Comparison of ENCODE assay signal across 10 cellular contexts in the genomic region with DNA sequence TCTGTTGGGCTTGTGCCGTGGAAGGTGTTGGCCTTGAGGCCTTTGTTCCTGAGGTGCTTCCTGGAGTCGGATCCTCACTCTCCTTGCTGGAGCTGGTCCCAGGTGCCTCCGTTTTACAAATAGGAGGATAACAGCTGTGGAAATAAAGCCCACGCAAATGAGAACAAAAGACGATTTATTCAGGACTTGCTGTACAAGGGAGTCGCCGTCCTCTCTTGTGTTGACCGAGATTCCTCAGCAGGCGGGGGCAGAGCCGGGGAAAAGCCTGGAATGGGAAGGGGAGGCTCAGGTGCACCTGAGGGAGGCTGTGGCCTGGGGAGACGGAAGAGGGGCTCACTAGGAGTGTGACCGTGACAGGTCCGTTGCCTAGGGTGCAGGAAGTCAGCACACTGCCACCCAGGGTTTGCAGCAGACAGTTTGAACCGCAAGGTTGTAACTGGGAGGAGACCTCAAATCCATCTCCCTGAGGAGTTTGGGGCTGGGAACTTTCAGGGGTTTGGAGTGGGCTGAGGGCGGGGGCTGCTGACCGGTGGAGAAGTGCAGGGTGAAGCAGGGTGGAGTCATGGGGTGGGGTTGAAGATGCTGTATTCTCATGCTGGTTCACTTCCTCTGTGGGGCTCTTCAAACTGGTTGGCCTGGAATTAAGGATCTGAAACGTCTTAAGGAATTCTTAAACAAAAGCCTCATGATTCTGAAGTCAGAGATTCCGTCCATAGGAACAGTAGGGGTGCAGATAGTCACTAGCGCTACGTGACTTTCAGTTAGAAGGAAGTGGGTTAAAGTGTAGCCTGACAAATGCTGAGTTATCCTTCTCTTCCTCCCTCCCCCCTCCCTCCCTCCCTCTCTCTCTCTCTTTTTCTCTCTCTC. TPM values are rescaled to one million over a fixed set of nuclear protein-coding genes. Genes with fewer than 3 reads are reported as not detected.
DNase-seq lines count a peak whose midpoint lies in the region; FAIRE-seq and TF ChIP-seq lines count a peak whose summit lies in the region.
"Had no signal": no experiment of that assay in that cellular context is flagged by ENCODE, and none has a peak within 500 bp of the region (broad histone marks: within the 10 kb centered on the region; RNA-seq: fewer than 3 reads in every experiment).

No MANE protein-coding gene starts in this region.

- H3K27me3 Mint-ChIP-seq in activated naive CD4-positive, alpha-beta T cell treated with anti-CD3 and anti-CD28 coated beads, Interleukin-2, amount 50 U/mL, for 24 hours = no peaks in the 10 kb centered on the region
- no peaks in the 10 kb centered on the region for H3K27me3 Mint-ChIP-seq in T-helper 1 cell treated with Interleukin-12 subunit alpha and Interleukin-12 subunit beta and Interleukin-4 antibody, amounts not matched to agents 30 μg/mL and 1 μg/mL, for 36 hours (ENCODE audit: low read depth)

- no peak overlapping the region for H3K27ac Mint-ChIP-seq in activated naive CD4-positive, alpha-beta T cell treated with anti-CD3 and anti-CD28 coated beads, Interleukin-2, amount 50 U/mL, for 24 hours
- peak overlapping the region; percentile 96 for H3K27ac Mint-ChIP-seq in T-helper 1 cell treated with Interleukin-12 subunit alpha and Interleukin-12 subunit beta and Interleukin-4 antibody, amounts not matched to agents 30 μg/mL and 1 μg/mL, for 36 hours

- H3K27ac ChIP-seq in esophagus squamous epithelium = peak overlapping the region; percentile 77 to 99 (median 90)

- no peaks in the 10 kb centered on the region for H3K36me3 Mint-ChIP-seq in activated naive CD4-positive, alpha-beta T cell treated with anti-CD3 and anti-CD28 coated beads, Interleukin-2, amount 50 U/mL, for 24 hours
- peaks cover 16% of the 10 kb centered on the region for H3K36me3 Mint-ChIP-seq in T-helper 1 cell treated with Interleukin-12 subunit alpha and Interleukin-12 subunit beta and Interleukin-4 antibody, amounts not matched to agents 30 μg/mL and 1 μg/mL, for 36 hours (ENCODE audit: low read depth)

- H3K36me3 ChIP-seq in esophagus squamous epithelium = peaks cover 0 to 16% (median 0%) of the 10 kb centered on the region in 3 donors

- TF ChIP-seq POLR2A in esophagus squamous epithelium (IDR thresholded peaks at IDR 0.05) = no peak

- FAIRE-seq in urothelium cell line (lab: Jason Lieb, UNC) = no peak

- intact Hi-C loops in esophagus squamous epithelium (cut with DNase I) = no loop called here

- 32 to 50% methylated on average over 10 to 19 of the region's 20 CpGs for WGBS in esophagus squamous epithelium, 2 donors

- TF ChIP-seq CTCF in esophagus squamous epithelium (IDR thresholded peaks at IDR 0.05) = no peak

- DNase-seq in activated naive CD4-positive, alpha-beta T cell treated with anti-CD3 and anti-CD28 coated beads, Interleukin-2, amount 50 U/mL, for 16 hours = no peak
- DNase-seq in esophagus squamous epithelium (lab: John Stamatoyannopoulos, UW) (no peak), urothelium cell line (ENCODE audit: low spot score) (peak; percentile 9), ecto neural progenitor cell (ENCODE audit: low spot score) (no peak), NCI-H82 (lab: John Stamatoyannopoulos, UW) (no peak), retina (no peak)
- DNase-seq: BE2C; effector memory CD4-positive, alpha-beta T cell had no signal

- H3K27me3 ChIP-seq in esophagus squamous epithelium = no peaks in the 10 kb centered on the region
- H3K27me3 ChIP-seq: BE2C had no signal

- H3K4me3 Mint-ChIP-seq in activated naive CD4-positive, alpha-beta T cell treated with anti-CD3 and anti-CD28 coated beads, Interleukin-2, amount 50 U/mL, for 24 hours = peak overlapping the region; percentile 33
- peak overlapping the region; percentile 75 for H3K4me3 Mint-ChIP-seq in T-helper 1 cell treated with Interleukin-12 subunit alpha and Interleukin-12 subunit beta and Interleukin-4 antibody, amounts not matched to agents 30 μg/mL and 1 μg/mL, for 36 hours

- H3K4me1 Mint-ChIP-seq in activated naive CD4-positive, alpha-beta T cell treated with anti-CD3 and anti-CD28 coated beads, Interleukin-2, amount 50 U/mL, for 24 hours = peaks cover 42% of the 10 kb centered on the region
- H3K4me1 Mint-ChIP-seq in T-helper 1 cell treated with Interleukin-12 subunit alpha and Interleukin-12 subunit beta and Interleukin-4 antibody, amounts not matched to agents 30 μg/mL and 1 μg/mL, for 36 hours (ENCODE audit: low read depth) = peaks cover 51% of the 10 kb centered on the region

- H3K9me3 Mint-ChIP-seq in activated naive CD4-positive, alpha-beta T cell treated with anti-CD3 and anti-CD28 coated beads, Interleukin-2, amount 50 U/mL, for 24 hours = no peaks in the 10 kb centered on the region
- H3K9me3 Mint-ChIP-seq in T-helper 1 cell treated with Interleukin-12 subunit alpha and Interleukin-12 subunit beta and Interleukin-4 antibody, amounts not matched to agents 30 μg/mL and 1 μg/mL, for 36 hours = no peaks in the 10 kb centered on the region

- no peak overlapping the region for H3K4me3 ChIP-seq in esophagus squamous epithelium

- H3K9me3 ChIP-seq in esophagus squamous epithelium = no peaks in the 10 kb centered on the region
- H3K9me3 ChIP-seq: BE2C had no signal

- peaks cover 19 to 88% (median 45%) of the 10 kb centered on the region in 3 donors for H3K4me1 ChIP-seq in esophagus squamous epithelium
- H3K4me1 ChIP-seq: BE2C had no signal

RNA-seq across cellular contexts. Expression of a gene that starts 2.6 kb away (rescaled TPM):
- 100 to 1,000 TPM; 375 to 700 (median 481) TPM for total RNA-seq in esophagus squamous epithelium

RNA-seq across cellular contexts. Expression of a gene that starts 10.7 kb away (rescaled TPM):
- 10 to 100 TPM; 22.5 to 37.2 (median 30.4) TPM for total RNA-seq in esophagus squamous epithelium

RNA-seq across cellular contexts. Expression of a gene that starts 59.8 kb away (rescaled TPM):
- 100 to 1,000 TPM in 2 of 4 donors, 10 to 100 TPM in 2; 42.9 to 114 (median 82.0) TPM for total RNA-seq in esophagus squamous epithelium
